In the genomic region with DNA sequence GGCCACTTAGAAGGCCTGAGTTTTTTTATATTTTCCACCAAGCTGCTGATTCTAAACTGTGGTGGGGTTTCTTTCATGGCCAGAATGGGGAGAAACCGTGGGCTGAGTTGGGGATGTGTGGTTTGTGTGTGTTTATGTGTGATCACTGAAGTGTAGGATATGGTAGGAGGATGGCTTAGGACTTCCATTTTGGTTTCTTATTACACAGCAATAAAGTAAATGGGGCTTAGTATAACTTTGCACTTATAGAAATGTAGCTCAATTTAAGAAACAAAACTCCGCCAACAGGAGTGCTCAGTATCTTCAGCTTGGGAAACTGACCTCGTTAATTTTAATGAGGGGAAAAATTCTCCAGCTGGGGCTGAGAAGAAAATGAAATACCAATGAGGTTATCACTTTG, we compare ENCODE assay signal across 1 cellular context.
TF ChIP-seq lines count a peak whose summit lies in the region.

No MANE protein-coding gene starts in this region.

TF ChIP-seq in HEK293, 187 proteins besides CTCF, POLR2A, EP300 and RAD21 (continued from another document and continues in another):
- TF ChIP-seq, protein P1, sequence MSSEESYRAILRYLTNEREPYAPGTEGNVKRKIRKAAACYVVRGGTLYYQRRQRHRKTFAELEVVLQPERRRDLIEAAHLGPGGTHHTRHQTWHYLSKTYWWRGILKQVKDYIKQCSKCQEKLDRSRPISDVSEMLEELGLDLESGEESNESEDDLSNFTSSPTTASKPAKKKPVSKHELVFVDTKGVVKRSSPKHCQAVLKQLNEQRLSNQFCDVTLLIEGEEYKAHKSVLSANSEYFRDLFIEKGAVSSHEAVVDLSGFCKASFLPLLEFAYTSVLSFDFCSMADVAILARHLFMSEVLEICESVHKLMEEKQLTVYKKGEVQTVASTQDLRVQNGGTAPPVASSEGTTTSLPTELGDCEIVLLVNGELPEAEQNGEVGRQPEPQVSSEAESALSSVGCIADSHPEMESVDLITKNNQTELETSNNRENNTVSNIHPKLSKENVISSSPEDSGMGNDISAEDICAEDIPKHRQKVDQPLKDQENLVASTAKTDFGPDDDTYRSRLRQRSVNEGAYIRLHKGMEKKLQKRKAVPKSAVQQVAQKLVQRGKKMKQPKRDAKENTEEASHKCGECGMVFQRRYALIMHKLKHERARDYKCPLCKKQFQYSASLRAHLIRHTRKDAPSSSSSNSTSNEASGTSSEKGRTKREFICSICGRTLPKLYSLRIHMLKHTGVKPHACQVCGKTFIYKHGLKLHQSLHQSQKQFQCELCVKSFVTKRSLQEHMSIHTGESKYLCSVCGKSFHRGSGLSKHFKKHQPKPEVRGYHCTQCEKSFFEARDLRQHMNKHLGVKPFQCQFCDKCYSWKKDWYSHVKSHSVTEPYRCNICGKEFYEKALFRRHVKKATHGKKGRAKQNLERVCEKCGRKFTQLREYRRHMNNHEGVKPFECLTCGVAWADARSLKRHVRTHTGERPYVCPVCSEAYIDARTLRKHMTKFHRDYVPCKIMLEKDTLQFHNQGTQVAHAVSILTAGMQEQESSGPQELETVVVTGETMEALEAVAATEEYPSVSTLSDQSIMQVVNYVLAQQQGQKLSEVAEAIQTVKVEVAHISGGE (tag by site-specific recombination; conservative IDR thresholded peaks at IDR 0.05; ENCODE audit: low read depth): no peak
- 0 out of 2 replicates have a peak, but pooled peaks have one; percentile 63 for TF ChIP-seq ZNF561 (tag by site-specific recombination; IDR thresholded peaks at IDR 0.05; ENCODE audit: borderline replicate concordance)
- peak; percentile 38; the same call in 1 of the 2 replicates for TF ChIP-seq ZEB2 (tag by site-specific recombination; IDR thresholded peaks at IDR 0.05)
- TF ChIP-seq ZNF701 (tag by site-specific recombination; IDR thresholded peaks at IDR 0.05): no peak
- no peak for TF ChIP-seq ZNF791 (tag by site-specific recombination; IDR thresholded peaks at IDR 0.05)
- TF ChIP-seq, protein P2, sequence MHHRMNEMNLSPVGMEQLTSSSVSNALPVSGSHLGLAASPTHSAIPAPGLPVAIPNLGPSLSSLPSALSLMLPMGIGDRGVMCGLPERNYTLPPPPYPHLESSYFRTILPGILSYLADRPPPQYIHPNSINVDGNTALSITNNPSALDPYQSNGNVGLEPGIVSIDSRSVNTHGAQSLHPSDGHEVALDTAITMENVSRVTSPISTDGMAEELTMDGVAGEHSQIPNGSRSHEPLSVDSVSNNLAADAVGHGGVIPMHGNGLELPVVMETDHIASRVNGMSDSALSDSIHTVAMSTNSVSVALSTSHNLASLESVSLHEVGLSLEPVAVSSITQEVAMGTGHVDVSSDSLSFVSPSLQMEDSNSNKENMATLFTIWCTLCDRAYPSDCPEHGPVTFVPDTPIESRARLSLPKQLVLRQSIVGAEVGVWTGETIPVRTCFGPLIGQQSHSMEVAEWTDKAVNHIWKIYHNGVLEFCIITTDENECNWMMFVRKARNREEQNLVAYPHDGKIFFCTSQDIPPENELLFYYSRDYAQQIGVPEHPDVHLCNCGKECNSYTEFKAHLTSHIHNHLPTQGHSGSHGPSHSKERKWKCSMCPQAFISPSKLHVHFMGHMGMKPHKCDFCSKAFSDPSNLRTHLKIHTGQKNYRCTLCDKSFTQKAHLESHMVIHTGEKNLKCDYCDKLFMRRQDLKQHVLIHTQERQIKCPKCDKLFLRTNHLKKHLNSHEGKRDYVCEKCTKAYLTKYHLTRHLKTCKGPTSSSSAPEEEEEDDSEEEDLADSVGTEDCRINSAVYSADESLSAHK (tag by site-specific recombination; IDR thresholded peaks at IDR 0.05): peak; percentile 63
- TF ChIP-seq ZNF211 (tag by site-specific recombination; IDR thresholded peaks at IDR 0.05; ENCODE audit: low read depth): no peak
- TF ChIP-seq ZFHX2 (tag by site-specific recombination; conservative IDR thresholded peaks at IDR 0.05): peak; percentile 96
- TF ChIP-seq SP2 (tag by site-specific recombination; IDR thresholded peaks at IDR 0.05): no peak
- TF ChIP-seq ZNF174 (tag by site-specific recombination; IDR thresholded peaks at IDR 0.05): no peak
- TF ChIP-seq, protein P3, sequence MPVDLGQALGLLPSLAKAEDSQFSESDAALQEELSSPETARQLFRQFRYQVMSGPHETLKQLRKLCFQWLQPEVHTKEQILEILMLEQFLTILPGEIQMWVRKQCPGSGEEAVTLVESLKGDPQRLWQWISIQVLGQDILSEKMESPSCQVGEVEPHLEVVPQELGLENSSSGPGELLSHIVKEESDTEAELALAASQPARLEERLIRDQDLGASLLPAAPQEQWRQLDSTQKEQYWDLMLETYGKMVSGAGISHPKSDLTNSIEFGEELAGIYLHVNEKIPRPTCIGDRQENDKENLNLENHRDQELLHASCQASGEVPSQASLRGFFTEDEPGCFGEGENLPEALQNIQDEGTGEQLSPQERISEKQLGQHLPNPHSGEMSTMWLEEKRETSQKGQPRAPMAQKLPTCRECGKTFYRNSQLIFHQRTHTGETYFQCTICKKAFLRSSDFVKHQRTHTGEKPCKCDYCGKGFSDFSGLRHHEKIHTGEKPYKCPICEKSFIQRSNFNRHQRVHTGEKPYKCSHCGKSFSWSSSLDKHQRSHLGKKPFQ (tag by site-specific recombination; IDR thresholded peaks at IDR 0.05): peak; percentile 68
- no peak for TF ChIP-seq ZNF660 (tag by site-specific recombination; IDR thresholded peaks at IDR 0.05)
- TF ChIP-seq, protein P4, sequence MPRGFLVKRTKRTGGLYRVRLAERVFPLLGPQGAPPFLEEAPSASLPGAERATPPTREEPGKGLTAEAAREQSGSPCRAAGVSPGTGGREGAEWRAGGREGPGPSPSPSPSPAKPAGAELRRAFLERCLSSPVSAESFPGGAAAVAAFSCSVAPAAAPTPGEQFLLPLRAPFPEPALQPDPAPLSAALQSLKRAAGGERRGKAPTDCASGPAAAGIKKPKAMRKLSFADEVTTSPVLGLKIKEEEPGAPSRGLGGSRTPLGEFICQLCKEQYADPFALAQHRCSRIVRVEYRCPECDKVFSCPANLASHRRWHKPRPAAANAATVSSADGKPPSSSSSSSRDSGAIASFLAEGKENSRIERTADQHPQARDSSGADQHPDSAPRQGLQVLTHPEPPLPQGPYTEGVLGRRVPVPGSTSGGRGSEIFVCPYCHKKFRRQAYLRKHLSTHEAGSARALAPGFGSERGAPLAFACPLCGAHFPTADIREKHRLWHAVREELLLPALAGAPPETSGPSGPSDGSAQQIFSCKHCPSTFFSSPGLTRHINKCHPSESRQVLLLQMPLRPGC (tag by site-specific recombination; IDR thresholded peaks at IDR 0.05): 0 out of 2 replicates have a peak, but pooled peaks have one; percentile 22
- TF ChIP-seq, protein P5, sequence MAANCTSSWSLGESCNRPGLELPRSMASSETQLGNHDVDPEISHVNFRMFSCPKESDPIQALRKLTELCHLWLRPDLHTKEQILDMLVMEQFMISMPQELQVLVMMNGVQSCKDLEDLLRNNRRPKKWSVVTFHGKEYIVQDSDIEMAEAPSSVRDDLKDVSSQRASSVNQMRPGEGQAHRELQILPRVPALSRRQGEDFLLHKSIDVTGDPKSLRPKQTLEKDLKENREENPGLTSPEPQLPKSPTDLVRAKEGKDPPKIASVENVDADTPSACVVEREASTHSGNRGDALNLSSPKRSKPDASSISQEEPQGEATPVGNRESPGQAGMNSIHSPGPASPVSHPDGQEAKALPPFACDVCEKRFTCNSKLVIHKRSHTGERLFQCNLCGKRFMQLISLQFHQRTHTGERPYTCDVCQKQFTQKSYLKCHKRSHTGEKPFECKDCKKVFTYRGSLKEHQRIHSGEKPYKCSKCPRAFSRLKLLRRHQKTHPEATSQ (tag by site-specific recombination; IDR thresholded peaks at IDR 0.05): no peak
- no peak for TF ChIP-seq SCRT2 (tag by site-specific recombination; IDR thresholded peaks at IDR 0.05)
- peak; percentile 45; the same call in 1 of the 2 replicates for TF ChIP-seq ZNF600 (tag by site-specific recombination; IDR thresholded peaks at IDR 0.05)
- TF ChIP-seq ZNF510 (tag by site-specific recombination; IDR thresholded peaks at IDR 0.05; ENCODE audit: insufficient replicate concordance): no peak
- TF ChIP-seq ZNF521 (tag by site-specific recombination; IDR thresholded peaks at IDR 0.05): no peak
- TF ChIP-seq ZNF223 (tag by site-specific recombination; IDR thresholded peaks at IDR 0.05): no peak
- TF ChIP-seq KLF8 (tag by site-specific recombination; IDR thresholded peaks at IDR 0.05): no peak
- TF ChIP-seq, protein P6, sequence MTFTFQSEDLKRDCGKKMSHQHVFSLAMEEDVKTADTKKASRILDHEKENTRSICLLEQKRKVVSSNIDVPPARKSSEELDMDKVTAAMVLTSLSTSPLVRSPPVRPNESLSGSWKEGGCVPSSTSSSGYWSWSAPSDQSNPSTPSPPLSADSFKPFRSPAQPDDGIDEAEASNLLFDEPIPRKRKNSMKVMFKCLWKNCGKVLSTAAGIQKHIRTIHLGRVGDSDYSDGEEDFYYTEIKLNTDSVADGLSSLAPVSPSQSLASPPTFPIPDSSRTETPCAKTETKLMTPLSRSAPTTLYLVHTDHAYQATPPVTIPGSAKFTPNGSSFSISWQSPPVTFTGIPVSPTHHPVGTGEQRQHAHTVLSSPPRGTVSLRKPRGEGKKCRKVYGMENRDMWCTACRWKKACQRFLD (tag by site-specific recombination; IDR thresholded peaks at IDR 0.05): no peak
- TF ChIP-seq TRIM28 (IDR thresholded peaks at IDR 0.05; ENCODE audit: borderline replicate concordance, low read length): no peak
- no peak for TF ChIP-seq REPIN1 (tag by site-specific recombination; IDR thresholded peaks at IDR 0.05; ENCODE audit: low read depth)
- no peak for TF ChIP-seq ZNF23 (tag by site-specific recombination; IDR thresholded peaks at IDR 0.05; ENCODE audit: borderline replicate concordance)
- TF ChIP-seq ZNF621 (tag by site-specific recombination; IDR thresholded peaks at IDR 0.05): no peak
- no peak for TF ChIP-seq ZNF654 (tag by site-specific recombination; IDR thresholded peaks at IDR 0.05; ENCODE audit: low read depth)
- no peak for TF ChIP-seq ZNF214 (tag by site-specific recombination; IDR thresholded peaks at IDR 0.05; ENCODE audit: borderline replicate concordance)
- TF ChIP-seq, protein P7, sequence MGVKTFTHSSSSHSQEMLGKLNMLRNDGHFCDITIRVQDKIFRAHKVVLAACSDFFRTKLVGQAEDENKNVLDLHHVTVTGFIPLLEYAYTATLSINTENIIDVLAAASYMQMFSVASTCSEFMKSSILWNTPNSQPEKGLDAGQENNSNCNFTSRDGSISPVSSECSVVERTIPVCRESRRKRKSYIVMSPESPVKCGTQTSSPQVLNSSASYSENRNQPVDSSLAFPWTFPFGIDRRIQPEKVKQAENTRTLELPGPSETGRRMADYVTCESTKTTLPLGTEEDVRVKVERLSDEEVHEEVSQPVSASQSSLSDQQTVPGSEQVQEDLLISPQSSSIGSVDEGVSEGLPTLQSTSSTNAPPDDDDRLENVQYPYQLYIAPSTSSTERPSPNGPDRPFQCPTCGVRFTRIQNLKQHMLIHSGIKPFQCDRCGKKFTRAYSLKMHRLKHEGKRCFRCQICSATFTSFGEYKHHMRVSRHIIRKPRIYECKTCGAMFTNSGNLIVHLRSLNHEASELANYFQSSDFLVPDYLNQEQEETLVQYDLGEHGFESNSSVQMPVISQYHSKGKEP (tag by site-specific recombination; IDR thresholded peaks at IDR 0.05): 0 out of 2 replicates have a peak, but pooled peaks have one; percentile 52
- TF ChIP-seq ZNF266 (tag by site-specific recombination; IDR thresholded peaks at IDR 0.05; ENCODE audit: low read depth): no peak
- TF ChIP-seq, protein P8, sequence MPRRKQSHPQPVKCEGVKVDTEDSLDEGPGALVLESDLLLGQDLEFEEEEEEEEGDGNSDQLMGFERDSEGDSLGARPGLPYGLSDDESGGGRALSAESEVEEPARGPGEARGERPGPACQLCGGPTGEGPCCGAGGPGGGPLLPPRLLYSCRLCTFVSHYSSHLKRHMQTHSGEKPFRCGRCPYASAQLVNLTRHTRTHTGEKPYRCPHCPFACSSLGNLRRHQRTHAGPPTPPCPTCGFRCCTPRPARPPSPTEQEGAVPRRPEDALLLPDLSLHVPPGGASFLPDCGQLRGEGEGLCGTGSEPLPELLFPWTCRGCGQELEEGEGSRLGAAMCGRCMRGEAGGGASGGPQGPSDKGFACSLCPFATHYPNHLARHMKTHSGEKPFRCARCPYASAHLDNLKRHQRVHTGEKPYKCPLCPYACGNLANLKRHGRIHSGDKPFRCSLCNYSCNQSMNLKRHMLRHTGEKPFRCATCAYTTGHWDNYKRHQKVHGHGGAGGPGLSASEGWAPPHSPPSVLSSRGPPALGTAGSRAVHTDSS (tag by site-specific recombination; IDR thresholded peaks at IDR 0.05): no peak
- no peak for TF ChIP-seq ZNF112 (tag by site-specific recombination; IDR thresholded peaks at IDR 0.05)
- TF ChIP-seq ZNF629 (tag by site-specific recombination; IDR thresholded peaks at IDR 0.05): no peak
- TF ChIP-seq ZNF274 (IDR thresholded peaks at IDR 0.05; ENCODE audit: low read length): no peak
- TF ChIP-seq ZNF274 (tag by site-specific recombination; IDR thresholded peaks at IDR 0.05; ENCODE audit: borderline replicate concordance): no peak
- TF ChIP-seq ZBTB48 (tag by site-specific recombination; IDR thresholded peaks at IDR 0.05): no peak
- TF ChIP-seq BCL11A (tag by site-specific recombination; IDR thresholded peaks at IDR 0.05; ENCODE audit: low read depth): no peak
- no peak for TF ChIP-seq ZNF426 (tag by site-specific recombination; IDR thresholded peaks at IDR 0.05)
- no peak for TF ChIP-seq ZNF529 (tag by site-specific recombination; IDR thresholded peaks at IDR 0.05; ENCODE audit: insufficient replicate concordance)
- TF ChIP-seq ZNF24 (tag by site-specific recombination; IDR thresholded peaks at IDR 0.05): no peak
- TF ChIP-seq, protein P9, sequence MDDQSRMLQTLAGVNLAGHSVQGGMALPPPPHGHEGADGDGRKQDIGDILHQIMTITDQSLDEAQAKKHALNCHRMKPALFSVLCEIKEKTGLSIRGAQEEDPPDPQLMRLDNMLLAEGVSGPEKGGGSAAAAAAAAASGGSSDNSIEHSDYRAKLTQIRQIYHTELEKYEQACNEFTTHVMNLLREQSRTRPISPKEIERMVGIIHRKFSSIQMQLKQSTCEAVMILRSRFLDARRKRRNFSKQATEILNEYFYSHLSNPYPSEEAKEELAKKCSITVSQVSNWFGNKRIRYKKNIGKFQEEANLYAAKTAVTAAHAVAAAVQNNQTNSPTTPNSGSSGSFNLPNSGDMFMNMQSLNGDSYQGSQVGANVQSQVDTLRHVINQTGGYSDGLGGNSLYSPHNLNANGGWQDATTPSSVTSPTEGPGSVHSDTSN (CRISPR knock-in tag; IDR thresholded peaks at IDR 0.05): no peak
- no peak for TF ChIP-seq ZFP41 (tag by site-specific recombination; IDR thresholded peaks at IDR 0.05; ENCODE audit: borderline replicate concordance)
- TF ChIP-seq ZNF837 (tag by site-specific recombination; IDR thresholded peaks at IDR 0.05): no peak
- peak; percentile 76 for TF ChIP-seq WT1 (tag by site-specific recombination; IDR thresholded peaks at IDR 0.05)
